Comparison of ENCODE assay signal across 22 cellular contexts in genomic region chr1:209073879-209074278, GRCh38.
DNase-seq lines count a peak whose midpoint lies in the region; ATAC-seq and TF ChIP-seq lines count a peak whose summit lies in the region.
"Had no signal": no experiment of that assay in that cellular context is flagged by ENCODE, and none has a peak within 500 bp of the region (broad histone marks: within the 10 kb centered on the region; RNA-seq: fewer than 3 reads in every experiment).

No MANE protein-coding gene starts in this region.

- peaks cover 2% of the 10 kb centered on the region for H3K27me3 Mint-ChIP-seq in activated CD4-positive, alpha-beta memory T cell treated with anti-CD3 and anti-CD28 coated beads for 36 hours

- no peak for DNase-seq in PC-3
- peak; percentile 87 for DNase-seq in left lobe of liver (ENCODE audit: low spot score)
- no peak for DNase-seq in trophoblast cell
- DNase-seq in activated CD4-positive, alpha-beta memory T cell treated with anti-CD3 and anti-CD28 coated beads for 36 hours: no peak
- no peak for DNase-seq in CD1c-positive myeloid dendritic cell (ENCODE audit: extremely low spot score)
- no peak for DNase-seq in COR-L47 (lab: John Stamatoyannopoulos, UW)
- DNase-seq: 8988T; ACHN; BE2C; C1 segment of cervical spinal cord; CD4-positive, alpha-beta T cell; CD8-positive, alpha-beta T cell; DMS 273 treated with DMSO at 0.1 percent for 48 hours; DMS153; DMS53; DMS79; DND-41; EL; GDM1 had no signal

- H3K9ac ChIP-seq in PC-3 (ENCODE audit: low read length) (peak overlapping the region; percentile 11; the same call in 1 of the 2 replicates), trophoblast cell (ENCODE audit: low read length) (no peak overlapping the region)
- H3K9ac ChIP-seq: BLaER1 had no signal

- H3K23ac ChIP-seq in trophoblast cell (ENCODE audit: low read length): peak overlapping the region; percentile 78

- H3K4me1 ChIP-seq in PC-3 (ENCODE audit: insufficient read depth, low read length): peaks cover 35% of the 10 kb centered on the region
- H3K4me1 ChIP-seq in trophoblast cell (ENCODE audit: control insufficient read depth in 1 of 2, insufficient read depth in 2 of 2, low read length in 2 of 2): no peaks in the 10 kb centered on the region

- H3K27ac ChIP-seq in PC-3 (ENCODE audit: low read length) (peak overlapping the region; percentile 80), trophoblast cell (ENCODE audit: low read depth, low read length) (no peak overlapping the region)
- H3K27ac ChIP-seq: BLaER1 had no signal

- no peak overlapping the region for H2BK12ac ChIP-seq in trophoblast cell (ENCODE audit: low read length)

- no peaks in the 10 kb centered on the region for H3K9me2 ChIP-seq in PC-3 (replicated peaks; ENCODE audit: low read length)

- H3K4ac ChIP-seq in trophoblast cell (ENCODE audit: low read depth, low read length): no peak overlapping the region

- H3K79me1 ChIP-seq in trophoblast cell (ENCODE audit: low read length): no peaks in the 10 kb centered on the region

- no peak overlapping the region for H3K4me3 Mint-ChIP-seq in activated CD4-positive, alpha-beta memory T cell treated with anti-CD3 and anti-CD28 coated beads for 36 hours
- H3K4me3 Mint-ChIP-seq: CD14-positive monocyte; CD4-positive, alpha-beta T cell; CD8-positive, alpha-beta T cell had no signal

- H3K4me2 ChIP-seq in PC-3 (ENCODE audit: low read length) (peak overlapping the region; percentile 40), trophoblast cell (ENCODE audit: low read length) (no peak overlapping the region)
- H3K4me2 ChIP-seq: BLaER1 had no signal

- H4K20me1 ChIP-seq in PC-3 (ENCODE audit: low read length): no peaks in the 10 kb centered on the region
- H4K20me1 ChIP-seq: BLaER1 had no signal

- peaks cover 16% of the 10 kb centered on the region for H3F3A ChIP-seq in PC-3 (ENCODE audit: low read length, unreplicated experiment)

- no peaks in the 10 kb centered on the region for H3K36me3 Mint-ChIP-seq in activated CD4-positive, alpha-beta memory T cell treated with anti-CD3 and anti-CD28 coated beads for 36 hours
- H3K36me3 Mint-ChIP-seq: CD14-positive monocyte; CD8-positive, alpha-beta T cell had no signal

- no peaks in the 10 kb centered on the region for H3K4me1 Mint-ChIP-seq in activated CD4-positive, alpha-beta memory T cell treated with anti-CD3 and anti-CD28 coated beads for 36 hours (ENCODE audit: low read depth)
- H3K4me1 Mint-ChIP-seq: CD14-positive monocyte had no signal

- H2AFZ ChIP-seq in PC-3 (ENCODE audit: low read length): no peak overlapping the region
- H2AFZ ChIP-seq in trophoblast cell (ENCODE audit: insufficient read depth, low read length, poor library complexity): no peak overlapping the region

- no peak overlapping the region for H3K18ac ChIP-seq in trophoblast cell (ENCODE audit: low read length)

- no peak for TF ChIP-seq CTCF in PC-3 (conservative IDR thresholded peaks at IDR 0.05; ENCODE audit: low read depth, low read length)

- H3K27me3 ChIP-seq in PC-3 (ENCODE audit: low read length) (no peaks in the 10 kb centered on the region), trophoblast cell (ENCODE audit: insufficient read depth, low read length) (no peaks in the 10 kb centered on the region)
- H3K27me3 ChIP-seq: BE2C, BLaER1 had no signal

- ATAC-seq in PC-3 (peak; percentile 4; the same call in 1 of the 2 replicates), left lobe of liver (peak; percentile 84)
- ATAC-seq: CD8-positive, alpha-beta T cell; GM12878 had no signal

- H3K4me3 ChIP-seq in PC-3 (ENCODE audit: low read length) (no peak overlapping the region), trophoblast cell (ENCODE audit: low read depth, low read length) (no peak overlapping the region)
- H3K4me3 ChIP-seq: BLaER1, GM12878 had no signal

- no peak overlapping the region for H3K27ac Mint-ChIP-seq in activated CD4-positive, alpha-beta memory T cell treated with anti-CD3 and anti-CD28 coated beads for 36 hours
- H3K27ac Mint-ChIP-seq: CD4-positive, alpha-beta T cell; CD8-positive, alpha-beta T cell had no signal

- CTCF ChIA-PET in PC-3 (lab: Charles Lee): interaction anchor here (1.0 kb wide), 1 partner anchor 1052 kb away, joined by 5 read pairs; no protein-coding TSS in a partner anchor
- CTCF ChIA-PET in activated CD4-positive, alpha-beta memory T cell treated with anti-CD3 and anti-CD28 coated beads for 36 hours (lab: Charles Lee): no interaction called here

- H4K8ac ChIP-seq in trophoblast cell (ENCODE audit: low read depth, low read length): no peak overlapping the region

- H2BK5ac ChIP-seq in trophoblast cell (ENCODE audit: low read depth, low read length, poor library complexity): no peak overlapping the region

- no peaks in the 10 kb centered on the region for H3K9me3 ChIP-seq in PC-3 (ENCODE audit: low read length)
- H3K9me3 ChIP-seq in trophoblast cell (ENCODE audit: insufficient read depth, low read depth, low read length): no peaks in the 10 kb centered on the region
- H3K9me3 ChIP-seq: BE2C, BLaER1 had no signal

- H2AK5ac ChIP-seq in trophoblast cell (ENCODE audit: low read length): no peak overlapping the region

- H3K9me3 Mint-ChIP-seq in activated CD4-positive, alpha-beta memory T cell treated with anti-CD3 and anti-CD28 coated beads for 36 hours: no peaks in the 10 kb centered on the region
- H3K9me3 Mint-ChIP-seq: CD4-positive, alpha-beta T cell; CD8-positive, alpha-beta T cell had no signal

- H3K36me3 ChIP-seq in PC-3 (ENCODE audit: low read depth, low read length) (no peaks in the 10 kb centered on the region), trophoblast cell (ENCODE audit: control insufficient read depth in 1 of 2, insufficient read depth in 2 of 2, low read length in 2 of 2) (no peaks in the 10 kb centered on the region)
- H3K36me3 ChIP-seq: BE2C, BLaER1 had no signal

- POLR2A ChIA-PET in PC-3 (lab: Charles Lee; ENCODE audit: unreplicated experiment): no interaction called here
- POLR2A ChIA-PET in activated CD4-positive, alpha-beta memory T cell treated with anti-CD3 and anti-CD28 coated beads for 36 hours (lab: Charles Lee): no interaction called here

- H3K79me2 ChIP-seq in PC-3 (ENCODE audit: low read length) (no peaks in the 10 kb centered on the region), trophoblast cell (ENCODE audit: control insufficient read depth, insufficient read depth, low read length, poor library complexity) (no peaks in the 10 kb centered on the region)

- H4K12ac ChIP-seq in trophoblast cell (ENCODE audit: low read depth, low read length): no peak overlapping the region

- H2BK120ac ChIP-seq in trophoblast cell (ENCODE audit: insufficient read depth, low read length, poor library complexity): no peak overlapping the region

- BruUV-seq in PC-3 (replicated peaks; lab: Mats Ljungman, UMichigan): no TSS peak

- intact Hi-C loops in PC-3 (cut with micrococcal nuclease): loop anchor here (1.0 to 10.0 kb wide), 4 partner anchors 22 to 419 kb away; no protein-coding TSS in a partner anchor
- intact Hi-C loops in activated CD4-positive, alpha-beta memory T cell treated with anti-CD3 and anti-CD28 coated beads for 36 hours (cut with micrococcal nuclease): no loop called here

- no peak overlapping the region for H4K91ac ChIP-seq in trophoblast cell (ENCODE audit: low read depth, low read length)

- no peak overlapping the region for H3K14ac ChIP-seq in trophoblast cell (ENCODE audit: low read length)
